1 cellular context compared by ENCODE assay signal in genomic region chr2:45020439-45020838, GRCh38.
TF ChIP-seq lines count a peak whose summit lies in the region.

No MANE protein-coding gene starts in this region.

TF ChIP-seq in GM23338, 12 proteins besides CTCF, POLR2A, EP300 and RAD21 (continued from another document):
- TF ChIP-seq ZNF462 (CRISPR knock-in tag; IDR thresholded peaks at IDR 0.05) (no peak), REST (IDR thresholded peaks at IDR 0.05; ENCODE audit: unreplicated experiment) (no peak), ZNF331 (CRISPR knock-in tag; IDR thresholded peaks at IDR 0.05; ENCODE audit: low read depth) (no peak)
